16 cellular contexts compared by ENCODE assay signal in genomic region chr9:14018061-14018460, GRCh38.
DNase-seq lines count a peak whose midpoint lies in the region; TF ChIP-seq lines count a peak whose summit lies in the region.
"Had no signal": no experiment of that assay in that cellular context is flagged by ENCODE, and none has a peak within 500 bp of the region (broad histone marks: within the 10 kb centered on the region; RNA-seq: fewer than 3 reads in every experiment).

No MANE protein-coding gene starts in this region.

- TF ChIP-seq POLR2A in adrenal gland (IDR thresholded peaks at IDR 0.05): no peak

- H2AFZ ChIP-seq in MM.1S (ENCODE audit: low read length): no peak overlapping the region

- H3F3A ChIP-seq in MM.1S (ENCODE audit: insufficient read depth, low read length): no peaks in the 10 kb centered on the region

- H3K9me2 ChIP-seq in MM.1S (replicated peaks; ENCODE audit: insufficient read depth, low read length): no peaks in the 10 kb centered on the region

- H3K4me2 ChIP-seq in MM.1S (ENCODE audit: low read depth, low read length): no peak overlapping the region

- no peaks in the 10 kb centered on the region for H3K79me2 ChIP-seq in MM.1S (ENCODE audit: low read length)

- intact Hi-C loops in adrenal gland (cut with DNase I): no loop called here

- H3K9me3 ChIP-seq in adrenal gland (replicated peaks in 1 of 3) (no peaks in the 10 kb centered on the region), MM.1S (replicated peaks; ENCODE audit: insufficient read depth, low read length) (no peaks in the 10 kb centered on the region)

- no peaks in the 10 kb centered on the region for H4K20me1 ChIP-seq in MM.1S (ENCODE audit: insufficient read depth, low read length)

- DNase-seq in HCEC 1CT: peak; percentile 4
- DNase-seq in adrenal gland: peak; percentile 27 to 66 (median 52)
- peak; percentile 82 for DNase-seq in fibroblast of pulmonary artery (ENCODE audit: low read depth)
- peak; percentile 77 for DNase-seq in renal cortical epithelial cell (ENCODE audit: low read depth)
- DNase-seq in MM.1S: no peak
- no peak for DNase-seq in GDM1 (lab: John Stamatoyannopoulos, UW)
- no peak for DNase-seq in activated CD8-positive, alpha-beta memory T cell treated with anti-CD3 and anti-CD28 coated beads, Interleukin-2, amount 50 U/mL, for 48 hours
- no peak for DNase-seq in substantia nigra (lab: John Stamatoyannopoulos, UW)
- DNase-seq: activated CD4-positive, alpha-beta T cell treated with anti-CD3 and anti-CD28 coated beads for 48 hours; AML-193; Calu3; naive B cell; NCI-H1048; NCI-H2171 treated with DMSO at 0.1 percent for 48 hours; SHP77 treated with DMSO at 0.1 percent for 48 hours; T1000 had no signal

- WGBS in adrenal gland, 4 donors: 23 to 42% (median 29%) methylated on average over 2 of the region's 2 CpGs

- no peak overlapping the region for H3K4me3 ChIP-seq in adrenal gland
- H3K4me3 ChIP-seq in fibroblast of pulmonary artery (replicated peaks; ENCODE audit: low read depth, low read length): no peak overlapping the region
- no peak overlapping the region for H3K4me3 ChIP-seq in MM.1S (ENCODE audit: low read length)

- H3K27me3 ChIP-seq in adrenal gland (no peaks in the 10 kb centered on the region), MM.1S (replicated peaks; ENCODE audit: insufficient read depth, low read length) (no peaks in the 10 kb centered on the region)

- no peaks in the 10 kb centered on the region for H3K4me1 ChIP-seq in adrenal gland (replicated peaks in 1 of 2)
- no peaks in the 10 kb centered on the region for H3K4me1 ChIP-seq in MM.1S (ENCODE audit: low read length)

- H3K36me3 ChIP-seq in adrenal gland (replicated peaks in 1 of 2): no peaks in the 10 kb centered on the region
- H3K36me3 ChIP-seq in MM.1S (replicated peaks; ENCODE audit: insufficient read depth, low read length): no peaks in the 10 kb centered on the region

- H3K9ac ChIP-seq in MM.1S (ENCODE audit: low read length): no peak overlapping the region

- TF ChIP-seq CTCF in adrenal gland (IDR thresholded peaks at IDR 0.05): no peak
- no peak for TF ChIP-seq CTCF in fibroblast of pulmonary artery (IDR thresholded peaks at IDR 0.05; ENCODE audit: low read length, missing control alignments)
- no peak for TF ChIP-seq CTCF in MM.1S (IDR thresholded peaks at IDR 0.05; ENCODE audit: low read length)

- H3K27ac ChIP-seq in adrenal gland (no peak overlapping the region), MM.1S (ENCODE audit: low read length) (no peak overlapping the region), substantia nigra (ENCODE audit: low read depth, low read length, poor library complexity, severe bottlenecking) (no peak overlapping the region)

Comparison
In these comparisons a context has a peak if more than half of its experiments do, and no peak if none do; other contexts are left out.
1. DNase-seq: peak in HCEC 1CT (single experiment), adrenal gland (7 of 7), fibroblast of pulmonary artery (single experiment) and renal cortical epithelial cell (single experiment); none in MM.1S (single experiment), GDM1 (single experiment), activated CD8-positive, alpha-beta memory T cell treated with anti-CD3 and anti-CD28 coated beads, Interleukin-2, amount 50 U/mL, for 48 hours (single experiment) and substantia nigra (0 of 49).